ENCODE assay signal across 27 cellular contexts in genomic region chr18:25111382-25112070, GRCh38.
DNase-seq lines count a peak whose midpoint lies in the region; ATAC-seq and TF ChIP-seq lines count a peak whose summit lies in the region.
"Had no signal": no experiment of that assay in that cellular context is flagged by ENCODE, and none has a peak within 500 bp of the region (broad histone marks: within the 10 kb centered on the region; RNA-seq: fewer than 3 reads in every experiment).

No MANE protein-coding gene starts in this region.

- no peak overlapping the region for H3K4ac ChIP-seq in neuronal stem cell (ENCODE audit: low read length)

- H3K79me1 ChIP-seq in neuronal stem cell (ENCODE audit: low read depth, low read length): no peaks in the 10 kb centered on the region

- H4K8ac ChIP-seq in neuronal stem cell (ENCODE audit: low read depth, low read length): no peak overlapping the region

- DNase-seq in GM23338 (ENCODE audit: low spot score) (peak; percentile 23), SJCRH30 (peak; percentile 4 to 8), hepatocyte (ENCODE audit: low spot score) (no peak), neuronal stem cell (ENCODE audit: low spot score) (peak; percentile 36), kidney glomerular epithelial cell (lab: John Stamatoyannopoulos, UW) (no peak), OCI-M1 (lab: John Stamatoyannopoulos, UW) (no peak)
- no peak for DNase-seq in activated T-cell treated with anti-CD3 and anti-CD28 coated beads, Interleukin-2, amount 50 U/mL, for 24 hours
- DNase-seq: activated CD8-positive, alpha-beta T cell treated with anti-CD3 and anti-CD28 coated beads, Interleukin-2, amount 10 ng/mL, durations not matched to agents 7 days and 5 days; CD8-positive, alpha-beta memory T cell; effector memory CD4-positive, alpha-beta T cell; EL; lower lobe of right lung; MM.1S; NCI-H1930; NCI-H526; right cardiac atrium; spleen; stimulated activated naive CD8-positive, alpha-beta T cell treated with anti-CD3 and anti-CD28 coated beads, Interleukin-15, amount 100 ng/mL, for 72 hours; T-helper 9 cell had no signal

- H3K27me3 ChIP-seq in GM23338 (ENCODE audit: insufficient read depth) (no peaks in the 10 kb centered on the region), SJCRH30 (no peaks in the 10 kb centered on the region), hepatocyte (no peaks in the 10 kb centered on the region), neuronal stem cell (ENCODE audit: control insufficient read depth in 3 of 3, insufficient read depth in 3 of 3, low read depth in 1 of 3, low read length in 3 of 3) (no peaks in the 10 kb centered on the region)
- H3K27me3 ChIP-seq: SJSA1, spleen, vagina had no signal

- no peaks in the 10 kb centered on the region for H3K9me2 ChIP-seq in GM23338 (ENCODE audit: insufficient read depth)
- H3K9me2 ChIP-seq in hepatocyte (replicated peaks; ENCODE audit: insufficient read depth): no peaks in the 10 kb centered on the region

- no peak overlapping the region for H3K14ac ChIP-seq in neuronal stem cell (ENCODE audit: low read length)

- H3K9me3 ChIP-seq in SJCRH30 (replicated peaks): no peaks in the 10 kb centered on the region
- no peaks in the 10 kb centered on the region for H3K9me3 ChIP-seq in hepatocyte (ENCODE audit: low read depth)
- no peaks in the 10 kb centered on the region for H3K9me3 ChIP-seq in neuronal stem cell (replicated peaks in 1 of 2; ENCODE audit: control insufficient read depth in 2 of 2, insufficient read depth in 1 of 2, low read depth in 1 of 2, low read length in 2 of 2)
- H3K9me3 ChIP-seq: lower lobe of right lung, SJSA1, spleen, thoracic aorta, vagina had no signal

- TF ChIP-seq CTCF in GM23338 (conservative IDR thresholded peaks at IDR 0.05; ENCODE audit: low read depth in 2 of 2) (no peak), hepatocyte (IDR thresholded peaks at IDR 0.05; ENCODE audit: poor library complexity) (no peak)

- no peaks in the 10 kb centered on the region for H3F3A ChIP-seq in GM23338 (replicated peaks; ENCODE audit: low read depth)

- H4K20me1 ChIP-seq in GM23338 (replicated peaks; ENCODE audit: insufficient read depth) (no peaks in the 10 kb centered on the region), hepatocyte (ENCODE audit: insufficient read depth, poor library complexity, severe bottlenecking) (no peaks in the 10 kb centered on the region)

- H2BK12ac ChIP-seq in neuronal stem cell (ENCODE audit: low read length): no peak overlapping the region

- H3K9me3 Mint-ChIP-seq in GM23338: no peaks in the 10 kb centered on the region
- no peaks in the 10 kb centered on the region for H3K9me3 Mint-ChIP-seq in activated T-cell treated with anti-CD3 and anti-CD28 coated beads, Interleukin-2, amount 50 U/mL, for 24 hours
- H3K9me3 Mint-ChIP-seq: activated T-helper 2 cell treated with anti-CD3 and anti-CD28 coated beads, Interferon-gamma antibody, Interleukin-2, Interleukin-4, amounts not matched to agents 10 μg/mL and 5 μg/mL and 100 μg/mL, durations not matched to agents 14 hours and 24 hours and 36 hours had no signal

- no peak overlapping the region for H3K9ac ChIP-seq in neuronal stem cell (ENCODE audit: low read depth, low read length, poor library complexity)
- H3K9ac ChIP-seq: KMS-11 had no signal

- no peak overlapping the region for H2AFZ ChIP-seq in GM23338
- H2AFZ ChIP-seq in hepatocyte: no peak overlapping the region
- no peak overlapping the region for H2AFZ ChIP-seq in neuronal stem cell (ENCODE audit: low read length)

- H3K4me3 ChIP-seq in GM23338: no peak overlapping the region
- no peak overlapping the region for H3K4me3 ChIP-seq in SJCRH30
- no peak overlapping the region for H3K4me3 ChIP-seq in hepatocyte
- H3K4me3 ChIP-seq in neuronal stem cell (ENCODE audit: low read length in 2 of 2): no peak overlapping the region
- H3K4me3 ChIP-seq: coronary artery, GM12878, lower lobe of right lung, SJSA1, spleen, thoracic aorta, vagina had no signal

- H2BK5ac ChIP-seq in neuronal stem cell (ENCODE audit: low read length): no peak overlapping the region

- no peaks in the 10 kb centered on the region for H3K27me3 Mint-ChIP-seq in GM23338 (ENCODE audit: insufficient read depth, low read depth, poor library complexity)
- H3K27me3 Mint-ChIP-seq in activated T-cell treated with anti-CD3 and anti-CD28 coated beads, Interleukin-2, amount 50 U/mL, for 24 hours: peaks cover 3% of the 10 kb centered on the region
- H3K27me3 Mint-ChIP-seq: CD8-positive, alpha-beta memory T cell had no signal

- H3K27ac Mint-ChIP-seq in GM23338: no peak overlapping the region
- H3K27ac Mint-ChIP-seq in activated T-cell treated with anti-CD3 and anti-CD28 coated beads, Interleukin-2, amount 50 U/mL, for 24 hours: no peak overlapping the region
- H3K27ac Mint-ChIP-seq: activated CD8-positive, alpha-beta T cell treated with anti-CD3 and anti-CD28 coated beads, Interleukin-2, amount 10 ng/mL, durations not matched to agents 7 days and 5 days; activated naive CD8-positive, alpha-beta T cell; activated T-helper 2 cell treated with anti-CD3 and anti-CD28 coated beads, Interferon-gamma antibody, Interleukin-2, Interleukin-4, amounts not matched to agents 10 μg/mL and 5 μg/mL and 100 μg/mL, durations not matched to agents 14 hours and 24 hours and 36 hours; CD8-positive, alpha-beta memory T cell had no signal

- H2BK120ac ChIP-seq in neuronal stem cell (ENCODE audit: low read depth, low read length): no peak overlapping the region

- peaks cover 7% of the 10 kb centered on the region; the same call in 2 of the 3 replicates for H3K36me3 Mint-ChIP-seq in GM23338 (ENCODE audit: low read depth)
- no peaks in the 10 kb centered on the region for H3K36me3 Mint-ChIP-seq in activated T-cell treated with anti-CD3 and anti-CD28 coated beads, Interleukin-2, amount 50 U/mL, for 24 hours (ENCODE audit: low read depth)
- H3K36me3 Mint-ChIP-seq: CD8-positive, alpha-beta memory T cell had no signal

- H3K4me3 Mint-ChIP-seq in GM23338: no peak overlapping the region
- H3K4me3 Mint-ChIP-seq in activated T-cell treated with anti-CD3 and anti-CD28 coated beads, Interleukin-2, amount 50 U/mL, for 24 hours: no peak overlapping the region
- H3K4me3 Mint-ChIP-seq: activated CD8-positive, alpha-beta T cell treated with anti-CD3 and anti-CD28 coated beads, Interleukin-2, amount 10 ng/mL, durations not matched to agents 7 days and 5 days; activated naive CD8-positive, alpha-beta T cell; CD8-positive, alpha-beta memory T cell; stimulated activated naive CD8-positive, alpha-beta T cell treated with anti-CD3 and anti-CD28 coated beads, Interleukin-15, amount 100 ng/mL, for 72 hours had no signal

- no peak overlapping the region for H3K23ac ChIP-seq in neuronal stem cell (ENCODE audit: low read depth, low read length, poor library complexity)

- no peak overlapping the region for H3K18ac ChIP-seq in neuronal stem cell (ENCODE audit: low read length)

- peak; percentile 42 for ATAC-seq in GM23338
- ATAC-seq: activated CD8-positive, alpha-beta T cell treated with anti-CD3 and anti-CD28 coated beads, Interleukin-2, amount 10 ng/mL, durations not matched to agents 7 days and 5 days; GM12878; lower lobe of right lung; right cardiac atrium; stimulated activated naive CD8-positive, alpha-beta T cell treated with anti-CD3 and anti-CD28 coated beads, Interleukin-15, amount 100 ng/mL, for 72 hours had no signal

- H3K79me2 ChIP-seq in GM23338 (replicated peaks; ENCODE audit: insufficient read depth): no peaks in the 10 kb centered on the region
- no peaks in the 10 kb centered on the region for H3K79me2 ChIP-seq in hepatocyte

- H3K36me3 ChIP-seq in GM23338 (ENCODE audit: insufficient read depth): no peaks in the 10 kb centered on the region
- H3K36me3 ChIP-seq in SJCRH30: no peaks in the 10 kb centered on the region; the same call in 1 of the 2 replicates
- H3K36me3 ChIP-seq in hepatocyte (replicated peaks; ENCODE audit: insufficient read depth, low read depth): no peaks in the 10 kb centered on the region
- H3K36me3 ChIP-seq in neuronal stem cell (replicated peaks in 1 of 2; ENCODE audit: control insufficient read depth in 2 of 2, insufficient read depth in 2 of 2, low read length in 2 of 2): peaks cover 3 to 17% of the 10 kb centered on the region in 2 donors
- H3K36me3 ChIP-seq: lower lobe of right lung, SJSA1, spleen, thoracic aorta, vagina had no signal

- H3K27ac ChIP-seq in GM23338 (ENCODE audit: low read depth) (no peak overlapping the region), SJCRH30 (no peak overlapping the region), hepatocyte (no peak overlapping the region), neuronal stem cell (replicated peaks; ENCODE audit: low read length) (peak overlapping the region; percentile 87)
- H3K27ac ChIP-seq: coronary artery, KMS-11, lower lobe of right lung, SJSA1, spleen, thoracic aorta, vagina had no signal

- 45% methylated on average over 10 of the region's 10 CpGs for WGBS in hepatocyte (ENCODE audit: low lambda C conversion rate, missing lambda C conversion rate)
- WGBS in neuronal stem cell (ENCODE audit: extremely low coverage in 2 of 2, insufficient read length in 2 of 2, insufficient replicate concordance in 1 of 2), 2 donors: no CpG with 5 or more reads among the region's 10 CpGs

- no peak overlapping the region for H2AK5ac ChIP-seq in neuronal stem cell (ENCODE audit: low read depth, low read length)

- no peak overlapping the region for H3K4me2 ChIP-seq in GM23338
- H3K4me2 ChIP-seq in hepatocyte: peak overlapping the region; percentile 32
- peak overlapping the region; percentile 35 for H3K4me2 ChIP-seq in neuronal stem cell (ENCODE audit: insufficient read depth, low read length, poor library complexity, severe bottlenecking)
- H3K4me2 ChIP-seq: KMS-11 had no signal

- H2BK15ac ChIP-seq in neuronal stem cell (ENCODE audit: low read length): no peak overlapping the region

- H4K91ac ChIP-seq in neuronal stem cell (ENCODE audit: low read depth, low read length, poor library complexity): no peak overlapping the region

- H3K4me1 ChIP-seq in GM23338 (ENCODE audit: insufficient read depth): peaks cover 3% of the 10 kb centered on the region; the same call in 1 of the 2 replicates
- peaks cover 3% of the 10 kb centered on the region for H3K4me1 ChIP-seq in SJCRH30
- H3K4me1 ChIP-seq in hepatocyte (ENCODE audit: insufficient read depth): peaks cover 8% of the 10 kb centered on the region
- H3K4me1 ChIP-seq in neuronal stem cell (ENCODE audit: control insufficient read depth in 2 of 2, insufficient read depth in 1 of 2, low read depth in 1 of 2, low read length in 2 of 2): peaks cover 17 to 22% of the 10 kb centered on the region in 2 donors
- H3K4me1 ChIP-seq: lower lobe of right lung, SJSA1, vagina had no signal

- H3K4me1 Mint-ChIP-seq in GM23338: peaks cover 30% of the 10 kb centered on the region
- H3K4me1 Mint-ChIP-seq in activated T-cell treated with anti-CD3 and anti-CD28 coated beads, Interleukin-2, amount 50 U/mL, for 24 hours (ENCODE audit: low read depth): no peaks in the 10 kb centered on the region
- H3K4me1 Mint-ChIP-seq: CD8-positive, alpha-beta memory T cell; stimulated activated naive CD8-positive, alpha-beta T cell treated with anti-CD3 and anti-CD28 coated beads, Interleukin-15, amount 100 ng/mL, for 72 hours had no signal

Comparison
In these comparisons a context has a peak if more than half of its experiments do, and no peak if none do; other contexts are left out.
1. DNase-seq: peak in GM23338 (single experiment), SJCRH30 (2 of 2) and neuronal stem cell (single experiment); none in hepatocyte (single experiment), kidney glomerular epithelial cell (single experiment), activated T-cell treated with anti-CD3 and anti-CD28 coated beads, Interleukin-2, amount 50 U/mL, for 24 hours (single experiment) and OCI-M1 (single experiment).